Comparison of ENCODE assay signal across 23 cellular contexts in genomic region chr7:89661876-89662275, GRCh38.
"Had no signal": no experiment of that assay in that cellular context is flagged by ENCODE, and none has a peak within 500 bp of the region (broad histone marks: within the 10 kb centered on the region; RNA-seq: fewer than 3 reads in every experiment).

No MANE protein-coding gene starts in this region.

- H3K36me3 ChIP-seq: ascending aorta had no signal

- H3K27ac ChIP-seq: ascending aorta, SK-N-MC had no signal

- H3K27me3 ChIP-seq: ascending aorta had no signal

- H3K9me3 ChIP-seq: ascending aorta had no signal

- H3K4me1 ChIP-seq: ascending aorta had no signal

- H3K4me3 ChIP-seq: ascending aorta, SK-N-MC had no signal

- DNase-seq: activated CD4-positive, alpha-beta T cell treated with anti-CD3 and anti-CD28 coated beads for 48 hours; activated CD4-positive, alpha-beta T cell treated with anti-CD3 and anti-CD28 coated beads, Interleukin-2, amount 50 U/mL, for 4 hours; activated CD4-positive, CD25-positive, alpha-beta regulatory T cell treated with anti-CD3 and anti-CD28 coated beads, Interleukin-2, amount 50 U/mL, for 72 hours; activated CD8-positive, alpha-beta memory T cell treated with anti-CD3 and anti-CD28 coated beads, Interleukin-2, amount 10 ng/mL, durations not matched to agents 7 days and 5 days; activated effector memory CD4-positive, alpha-beta T cell treated with Interleukin-2 at 50 U/mL for 16 hours; activated naive CD4-positive, alpha-beta T cell; activated naive CD8-positive, alpha-beta T cell treated with anti-CD3 and anti-CD28 coated beads, Interleukin-2, amount 50 U/mL, for 24 hours; activated T-cell treated with anti-CD3 and anti-CD28 coated beads, Interleukin-2, amount 50 U/mL, for 24 hours; amniotic stem cell; IMR-90; KG1; NCI-H1048; NCI-H146; NCI-H187 treated with DMSO at 0.1 percent for 48 hours; NCI-H2081 treated with DMSO at 0.1 percent for 48 hours; NCI-H2171 treated with DMSO at 0.1 percent for 48 hours; NCI-H226; NCI-H510A; NCI-H526 treated with DMSO at 0.1 percent for 48 hours; RPMI8226; T-helper 1 cell had no signal
